17 cellular contexts compared by ENCODE assay signal in the genomic region with DNA sequence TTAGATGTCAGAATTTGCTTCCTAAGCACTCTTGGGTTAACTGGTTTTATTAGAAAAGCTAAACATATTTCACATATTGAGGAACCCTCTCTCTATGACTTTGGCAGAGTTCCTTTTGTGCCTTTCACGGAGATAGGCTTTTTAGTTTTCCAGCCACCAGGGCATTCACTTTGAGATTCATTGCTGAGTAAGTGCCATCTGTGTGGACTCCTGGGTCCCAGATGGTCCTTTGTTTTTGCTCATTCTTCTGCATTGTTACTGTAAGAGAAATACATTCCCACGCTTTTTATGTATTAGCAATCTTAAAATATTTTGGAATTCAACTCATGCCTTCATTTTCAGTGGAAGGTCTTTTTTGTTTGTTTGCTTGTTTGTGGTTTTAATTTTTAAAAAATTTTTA.
DNase-seq lines count a peak whose midpoint lies in the region; FAIRE-seq lines count a peak whose summit lies in the region.
"Had no signal": no experiment of that assay in that cellular context is flagged by ENCODE, and none has a peak within 500 bp of the region (broad histone marks: within the 10 kb centered on the region; RNA-seq: fewer than 3 reads in every experiment).

No MANE protein-coding gene starts in this region.

- DNase-seq in Ammon's horn (ENCODE audit: low spot score) (peak; percentile 42), NCI-H446 (lab: John Stamatoyannopoulos, UW) (peak; percentile 4 to 65), cerebellar cortex (ENCODE audit: low spot score) (peak; percentile 18), LoVo (ENCODE audit: low spot score) (no peak), urothelium cell line (ENCODE audit: low spot score) (no peak), RCC 7860 (ENCODE audit: low spot score) (no peak)
- DNase-seq: ACHN; AML-193; CD4-positive, alpha-beta memory T cell; DMS53; DND-41; EL; H9 had no signal

- FAIRE-seq in urothelium cell line (lab: Jason Lieb, UNC) (no peak), RCC 7860 (lab: Jason Lieb, UNC) (no peak)
- FAIRE-seq: A204.1, GM12878, H1, HepG2 had no signal

Comparison
In these comparisons a context has a peak if more than half of its experiments do, and no peak if none do; other contexts are left out.
1. DNase-seq: peak in Ammon's horn (single experiment), NCI-H446 (2 of 2) and cerebellar cortex (single experiment); none in LoVo (single experiment), urothelium cell line (single experiment) and RCC 7860 (single experiment).